ENCODE assay signal across 16 cellular contexts in the genomic region with DNA sequence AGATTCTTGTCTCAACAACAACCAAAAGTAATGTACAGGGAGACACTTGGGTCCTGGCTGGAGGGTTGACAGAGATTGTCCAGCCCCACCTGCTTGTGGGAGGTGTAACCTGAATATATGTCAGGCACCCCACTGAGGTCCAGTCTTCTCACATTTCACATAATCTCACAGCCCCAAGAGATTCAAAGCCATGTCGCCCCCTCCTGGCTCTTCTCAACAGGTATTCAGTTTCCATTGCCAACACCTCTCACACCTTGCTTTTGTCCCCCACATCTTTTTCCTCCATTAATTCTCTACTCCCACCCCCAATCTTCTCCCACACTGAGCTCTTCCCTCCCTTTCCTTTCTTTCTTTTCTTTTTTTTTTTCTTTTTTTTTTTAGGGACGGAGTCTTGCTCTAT. TPM values are rescaled to one million over a fixed set of nuclear protein-coding genes. Genes with fewer than 3 reads are reported as not detected.
A peak's percentile ranks its signal among the peaks of the same experiment; 100 is the strongest.
DNase-seq lines count a peak whose midpoint lies in the region; ATAC-seq, FAIRE-seq and TF ChIP-seq lines count a peak whose summit lies in the region.
"Had no signal": no experiment of that assay in that cellular context is flagged by ENCODE, and none has a peak within 500 bp of the region (broad histone marks: within the 10 kb centered on the region; RNA-seq: fewer than 3 reads in every experiment).

No MANE protein-coding gene starts in this region.

- H3K27ac ChIP-seq in AG04450 (ENCODE audit: low read depth, low read length): no peak overlapping the region
- no peak overlapping the region for H3K27ac ChIP-seq in gastrocnemius medialis

- peaks cover 7 to 12% of the 10 kb centered on the region in 2 donors for H3K4me1 ChIP-seq in gastrocnemius medialis

- no peaks in the 10 kb centered on the region for H3K9me3 Mint-ChIP-seq in activated T-cell treated with anti-CD3 and anti-CD28 coated beads, Interleukin-2, amount 50 U/mL, for 4 hours
- H3K9me3 Mint-ChIP-seq: CD8-positive, alpha-beta T cell had no signal

- in situ Hi-C loops in gastrocnemius medialis (cut with MboI; ENCODE audit: low sequenced_read_pairs in 4 of 4): no loop called here

- peaks cover 2% of the 10 kb centered on the region for H3K4me1 Mint-ChIP-seq in activated T-cell treated with anti-CD3 and anti-CD28 coated beads, Interleukin-2, amount 50 U/mL, for 4 hours (ENCODE audit: low read depth)

- H3K36me3 Mint-ChIP-seq in activated T-cell treated with anti-CD3 and anti-CD28 coated beads, Interleukin-2, amount 50 U/mL, for 4 hours (ENCODE audit: insufficient read depth): no peaks in the 10 kb centered on the region
- H3K36me3 Mint-ChIP-seq: CD8-positive, alpha-beta T cell had no signal

- POLR2A ChIA-PET in AG04450 (lab: Yijun Ruan, JAX): no interaction called here

- ATAC-seq in gastrocnemius medialis (no peak), HG03457 (IDR thresholded peaks at IDR 0.05; ENCODE audit: unreplicated experiment) (no peak)
- ATAC-seq in activated T-cell treated with anti-CD3 and anti-CD28 coated beads, Interleukin-2, amount 50 U/mL, for 4 hours: no peak
- ATAC-seq: CD8-positive, alpha-beta T cell; right cardiac atrium had no signal

- peaks cover 52% of the 10 kb centered on the region for H3K27me3 Mint-ChIP-seq in activated T-cell treated with anti-CD3 and anti-CD28 coated beads, Interleukin-2, amount 50 U/mL, for 4 hours (ENCODE audit: low read depth)

- 0 out of 2 replicates have a peak, but pooled peaks have one; percentile 3 for TF ChIP-seq CTCF in AG04450 (IDR thresholded peaks at IDR 0.05; ENCODE audit: low read depth, low read length)
- TF ChIP-seq CTCF in GM06990 (IDR thresholded peaks at IDR 0.05; ENCODE audit: insufficient read depth, low read length, poor library complexity, severe bottlenecking): peak; percentile 51
- TF ChIP-seq CTCF in bronchial epithelial cell (IDR thresholded peaks at IDR 0.05; ENCODE audit: insufficient read depth, low read length, severe bottlenecking): peak; percentile 44
- TF ChIP-seq CTCF in gastrocnemius medialis (IDR thresholded peaks at IDR 0.05 in 4 of 5, conservative IDR thresholded peaks at IDR 0.05 in 1 of 5): no peak

- H3K27me3 ChIP-seq in AG04450 (ENCODE audit: control insufficient read depth, insufficient read depth, low read length) (peaks cover 4% of the 10 kb centered on the region), GM06990 (replicated peaks; ENCODE audit: control insufficient read depth, insufficient read depth, low read length) (no peaks in the 10 kb centered on the region; the same call in 1 of the 2 replicates), bronchial epithelial cell (ENCODE audit: control insufficient read depth, insufficient read depth, low read length) (peaks cover 2% of the 10 kb centered on the region), gastrocnemius medialis (peaks cover 4 to 18% (median 9%) of the 10 kb centered on the region in 3 donors)

- CTCF ChIA-PET in AG04450 (lab: Charles Lee): no interaction called here

- no peak for TF ChIP-seq POLR2A in gastrocnemius medialis (IDR thresholded peaks at IDR 0.05)

- FAIRE-seq in bronchial epithelial cell (lab: Jason Lieb, UNC): no peak

- DNase-seq in AG04450 (ENCODE audit: low read depth, low spot score): no peak
- no peak for DNase-seq in GM06990 (ENCODE audit: extremely low read depth, insufficient read length)
- peak; percentile 89 for DNase-seq in NCI-H146 (lab: John Stamatoyannopoulos, UW)
- no peak for DNase-seq in bronchial epithelial cell (ENCODE audit: low read depth)
- no peak for DNase-seq in gastrocnemius medialis
- DNase-seq in MV-4-11 (lab: John Stamatoyannopoulos, UW): no peak
- no peak for DNase-seq in activated T-cell treated with anti-CD3 and anti-CD28 coated beads, Interleukin-2, amount 50 U/mL, for 4 hours
- DNase-seq: CD8-positive, alpha-beta T cell; cerebellar nuclear complex; islet precursor cell; naive B cell; NCI-H2107; right cardiac atrium; SHP77 treated with DMSO at 0.1 percent for 48 hours had no signal

- H3K4me3 ChIP-seq in AG04450 (ENCODE audit: low read depth, low read length): no peak overlapping the region
- H3K4me3 ChIP-seq in GM06990 (replicated peaks; ENCODE audit: low read depth, low read length): no peak overlapping the region
- no peak overlapping the region for H3K4me3 ChIP-seq in bronchial epithelial cell (ENCODE audit: low read depth, low read length)
- H3K4me3 ChIP-seq in gastrocnemius medialis: no peak overlapping the region

- H3K9me3 ChIP-seq in AG04450 (ENCODE audit: control insufficient read depth, insufficient read depth, low read length): no peaks in the 10 kb centered on the region; the same call in 1 of the 2 replicates
- no peaks in the 10 kb centered on the region for H3K9me3 ChIP-seq in gastrocnemius medialis

- intact Hi-C loops in gastrocnemius medialis (cut with DNase I; ENCODE audit: low total_unique reads): no loop called here

- no peak overlapping the region for H3K4me3 Mint-ChIP-seq in activated T-cell treated with anti-CD3 and anti-CD28 coated beads, Interleukin-2, amount 50 U/mL, for 4 hours
- H3K4me3 Mint-ChIP-seq: CD8-positive, alpha-beta T cell had no signal

- no peaks in the 10 kb centered on the region for H3K36me3 ChIP-seq in GM06990 (ENCODE audit: control insufficient read depth, insufficient read depth, low read length)
- no peaks in the 10 kb centered on the region for H3K36me3 ChIP-seq in bronchial epithelial cell (ENCODE audit: control insufficient read depth, insufficient read depth, low read length)
- H3K36me3 ChIP-seq in gastrocnemius medialis: no peaks in the 10 kb centered on the region

RNA-seq across cellular contexts. Expression of a gene that starts 11.2 kb away (rescaled TPM):
- 0.04 and 0.05 TPM in 2 replicates for polyA plus RNA-seq in AG04450 (2011; rRNA removed)
- 0.05 and 0.17 TPM in 2 replicates for polyA minus RNA-seq in AG04450 (2011; rRNA and poly(A)+ RNA removed)
- total RNA-seq in bronchial epithelial cell (under 0.01 TPM in 1 of 2 replicates, not detected in the other), gastrocnemius medialis (not detected)
- under 1 TPM in 2 of 3 donors, not detected in 1; 0.08 to 0.15 TPM for total RNA-seq in activated T-cell treated with anti-CD3 and anti-CD28 coated beads, Interleukin-2, amount 50 U/mL, for 4 hours
- total RNA-seq: subcutaneous adipose tissue had no signal

RNA-seq across cellular contexts. Expression of a gene that starts 42.3 kb away (rescaled TPM):
- polyA plus RNA-seq in AG04450 (2011; rRNA removed): 8.2 and 14.3 TPM in 2 replicates
- 24.8 and 32.0 TPM in 2 replicates for polyA minus RNA-seq in AG04450 (2011; rRNA and poly(A)+ RNA removed)
- total RNA-seq in bronchial epithelial cell (3.7 and 15.9 TPM in 2 replicates), gastrocnemius medialis (10 to 100 TPM; 20.0 to 61.5 (median 35.1) TPM)
- total RNA-seq in activated T-cell treated with anti-CD3 and anti-CD28 coated beads, Interleukin-2, amount 50 U/mL, for 4 hours: 10 to 100 TPM; 75.7 to 81.4 (median 79.3) TPM

Comparison
In these comparisons a context has a peak if more than half of its experiments do, and no peak if none do; other contexts are left out.
1. CTCF ChIP-seq: peak in AG04450 (single experiment), GM06990 (single experiment) and bronchial epithelial cell (single experiment); none in gastrocnemius medialis (0 of 5).